Comparison of ENCODE assay signal across 12 cellular contexts in the genomic region with DNA sequence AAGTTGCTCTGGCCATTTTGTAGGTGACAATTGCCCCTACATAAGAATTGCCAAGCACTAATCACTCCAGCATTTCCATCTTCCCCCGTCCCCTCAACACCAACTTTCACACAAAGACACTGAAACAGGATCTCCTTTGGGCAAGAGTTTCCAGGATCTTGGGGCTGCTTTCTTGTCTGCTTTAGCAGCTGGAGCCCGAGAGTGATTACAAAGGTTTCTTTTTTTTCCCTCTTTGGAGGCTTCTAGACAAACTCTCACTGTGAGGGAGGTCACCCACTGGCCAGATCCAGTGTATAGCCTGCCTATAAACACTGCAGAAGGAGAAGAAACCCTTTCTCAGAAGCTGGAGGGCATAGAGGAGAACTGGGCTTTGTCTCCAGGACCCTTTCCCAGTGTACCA.
DNase-seq lines count a peak whose midpoint lies in the region; ATAC-seq and TF ChIP-seq lines count a peak whose summit lies in the region.
"Had no signal": no experiment of that assay in that cellular context is flagged by ENCODE, and none has a peak within 500 bp of the region (broad histone marks: within the 10 kb centered on the region; RNA-seq: fewer than 3 reads in every experiment).

No MANE protein-coding gene starts in this region.

- no peaks in the 10 kb centered on the region for H4K20me1 ChIP-seq in smooth muscle cell (ENCODE audit: low read depth)

- H3K4me1 Mint-ChIP-seq in progenitor cell of endocrine pancreas (ENCODE audit: low read depth) (peaks cover 24% of the 10 kb centered on the region), WTC11 (peaks cover 18% of the 10 kb centered on the region)
- H3K4me1 Mint-ChIP-seq in activated CD8-positive, alpha-beta T cell treated with anti-CD3 and anti-CD28 coated beads, Interleukin-2, amount 10 ng/mL, durations not matched to agents 7 days and 5 days (ENCODE audit: low read depth) = no peaks in the 10 kb centered on the region

- H3K4me1 ChIP-seq in right cardiac atrium (ENCODE audit: control insufficient read depth, insufficient read depth, low read length) (peaks cover 5% of the 10 kb centered on the region), smooth muscle cell (ENCODE audit: low read depth) (no peaks in the 10 kb centered on the region)

- no peaks in the 10 kb centered on the region for H3K27me3 ChIP-seq in right cardiac atrium (ENCODE audit: control insufficient read depth, insufficient read depth)
- H3K27me3 ChIP-seq in smooth muscle cell (ENCODE audit: low read depth) = no peaks in the 10 kb centered on the region

- H3K9ac ChIP-seq in smooth muscle cell (ENCODE audit: low read depth) = no peak overlapping the region
- H3K9ac ChIP-seq: GM23248 had no signal

- no peaks in the 10 kb centered on the region for H3F3A ChIP-seq in smooth muscle cell (ENCODE audit: low read depth)

- no peaks in the 10 kb centered on the region for H3K79me2 ChIP-seq in smooth muscle cell (ENCODE audit: low read depth)

- peaks cover 27% of the 10 kb centered on the region for H3K36me3 Mint-ChIP-seq in progenitor cell of endocrine pancreas (ENCODE audit: insufficient read depth)
- H3K36me3 Mint-ChIP-seq in activated CD8-positive, alpha-beta T cell treated with anti-CD3 and anti-CD28 coated beads, Interleukin-2, amount 10 ng/mL, durations not matched to agents 7 days and 5 days (ENCODE audit: low read depth) = no peaks in the 10 kb centered on the region
- H3K36me3 Mint-ChIP-seq in WTC11 = peaks cover 10% of the 10 kb centered on the region

- CTCF ChIA-PET in activated CD8-positive, alpha-beta T cell treated with anti-CD3 and anti-CD28 coated beads, Interleukin-2, amount 10 ng/mL, durations not matched to agents 7 days and 5 days (lab: Charles Lee) = no interaction called here
- CTCF ChIA-PET in WTC11 (lab: Charles Lee) = no interaction called here

- TF ChIP-seq CTCF in progenitor cell of endocrine pancreas (IDR thresholded peaks at IDR 0.05; ENCODE audit: unreplicated experiment) = no peak
- no peak for TF ChIP-seq CTCF in smooth muscle cell (IDR thresholded peaks at IDR 0.05; ENCODE audit: borderline replicate concordance, insufficient read depth, poor library complexity, severe bottlenecking)
- TF ChIP-seq CTCF in WTC11 (IDR thresholded peaks at IDR 0.05) = no peak

- H3K4me3 ChIP-seq in right cardiac atrium (ENCODE audit: low read length) (no peak overlapping the region), smooth muscle cell (no peak overlapping the region)
- H3K4me3 ChIP-seq: A549, GM23248, PC-9 had no signal

- peak; percentile 76 for ATAC-seq in right cardiac atrium
- ATAC-seq in left lobe of liver = peak; percentile 5
- ATAC-seq in activated CD8-positive, alpha-beta T cell treated with anti-CD3 and anti-CD28 coated beads, Interleukin-2, amount 10 ng/mL, durations not matched to agents 7 days and 5 days = no peak
- ATAC-seq in WTC11 = no peak
- ATAC-seq: A549 had no signal

- no peak overlapping the region for H3K4me2 ChIP-seq in smooth muscle cell
- H3K4me2 ChIP-seq: A549, PC-9 had no signal

- H3K9me3 ChIP-seq in right cardiac atrium (ENCODE audit: control insufficient read depth, low read length) (no peaks in the 10 kb centered on the region), smooth muscle cell (replicated peaks; ENCODE audit: low read depth) (no peaks in the 10 kb centered on the region)

- POLR2A ChIA-PET in activated CD8-positive, alpha-beta T cell treated with anti-CD3 and anti-CD28 coated beads, Interleukin-2, amount 10 ng/mL, durations not matched to agents 7 days and 5 days (lab: Charles Lee) = no interaction called here
- POLR2A ChIA-PET in WTC11 (lab: Charles Lee) = no interaction called here

- H3K27ac Mint-ChIP-seq in progenitor cell of endocrine pancreas = peak overlapping the region; percentile 25
- no peak overlapping the region for H3K27ac Mint-ChIP-seq in activated CD8-positive, alpha-beta T cell treated with anti-CD3 and anti-CD28 coated beads, Interleukin-2, amount 10 ng/mL, durations not matched to agents 7 days and 5 days
- H3K27ac Mint-ChIP-seq in WTC11 = no peak overlapping the region

- H2AFZ ChIP-seq in smooth muscle cell (ENCODE audit: low read depth) = no peak overlapping the region
- H2AFZ ChIP-seq: GM23248, PC-9 had no signal

- no peak overlapping the region for H3K4me3 Mint-ChIP-seq in progenitor cell of endocrine pancreas (ENCODE audit: low read depth)
- no peak overlapping the region for H3K4me3 Mint-ChIP-seq in activated CD8-positive, alpha-beta T cell treated with anti-CD3 and anti-CD28 coated beads, Interleukin-2, amount 10 ng/mL, durations not matched to agents 7 days and 5 days
- no peak overlapping the region for H3K4me3 Mint-ChIP-seq in WTC11

- no peaks in the 10 kb centered on the region for H3K36me3 ChIP-seq in smooth muscle cell (ENCODE audit: low read depth)

- WGBS in right cardiac atrium = 34% methylated on average over 2 of the region's 2 CpGs
- WGBS in smooth muscle cell (ENCODE audit: low lambda C conversion rate) = 87% methylated on average over 2 of the region's 2 CpGs

- DNase-seq in right cardiac atrium (peak in 1 of 3 donors; percentile 55), cardiac septum (ENCODE audit: low spot score) (no peak), left lobe of liver (ENCODE audit: low spot score) (no peak), progenitor cell of endocrine pancreas (ENCODE audit: low spot score, unreplicated experiment) (no peak), smooth muscle cell (lab: John Stamatoyannopoulos, UW; ENCODE audit: unreplicated experiment) (no peak), WTC11 (ENCODE audit: low spot score) (no peak), DMS53 (lab: John Stamatoyannopoulos, UW) (no peak)
- no peak for DNase-seq in activated CD8-positive, alpha-beta T cell treated with anti-CD3 and anti-CD28 coated beads, Interleukin-2, amount 10 ng/mL, durations not matched to agents 7 days and 5 days
- DNase-seq: AML-193, GM23248, PC-9 had no signal

- intact Hi-C loops in right cardiac atrium (cut with DNase I) (no loop called here), cardiac septum (cut with DNase I) (no loop called here)

- peak overlapping the region; percentile 48 for H3K27ac ChIP-seq in right cardiac atrium (ENCODE audit: low read length)
- no peak overlapping the region for H3K27ac ChIP-seq in smooth muscle cell (ENCODE audit: low read depth)
- H3K27ac ChIP-seq: A549, GM23248, PC-9 had no signal

- H3K27me3 Mint-ChIP-seq in progenitor cell of endocrine pancreas = no peaks in the 10 kb centered on the region
- peaks cover 11% of the 10 kb centered on the region for H3K27me3 Mint-ChIP-seq in activated CD8-positive, alpha-beta T cell treated with anti-CD3 and anti-CD28 coated beads, Interleukin-2, amount 10 ng/mL, durations not matched to agents 7 days and 5 days (ENCODE audit: low read depth)
- no peaks in the 10 kb centered on the region for H3K27me3 Mint-ChIP-seq in WTC11 (ENCODE audit: low read depth)

- H3K9me3 Mint-ChIP-seq in progenitor cell of endocrine pancreas (ENCODE audit: low read depth) (peaks cover 6% of the 10 kb centered on the region), WTC11 (peaks cover 13% of the 10 kb centered on the region)
- H3K9me3 Mint-ChIP-seq in activated CD8-positive, alpha-beta T cell treated with anti-CD3 and anti-CD28 coated beads, Interleukin-2, amount 10 ng/mL, durations not matched to agents 7 days and 5 days (ENCODE audit: insufficient read depth) = no peaks in the 10 kb centered on the region

TF ChIP-seq in WTC11, 78 proteins besides CTCF, POLR2A, EP300 and RAD21 (continues in another document):
- TF ChIP-seq CREM (CRISPR knock-in tag; IDR thresholded peaks at IDR 0.05) = no peak
- TF ChIP-seq NR1H2 (CRISPR knock-in tag; IDR thresholded peaks at IDR 0.05) = no peak
- TF ChIP-seq MYBL2 (CRISPR knock-in tag; IDR thresholded peaks at IDR 0.05) = no peak
- TF ChIP-seq EMX1 (CRISPR knock-in tag; IDR thresholded peaks at IDR 0.05) = no peak
- TF ChIP-seq, protein P1, sequence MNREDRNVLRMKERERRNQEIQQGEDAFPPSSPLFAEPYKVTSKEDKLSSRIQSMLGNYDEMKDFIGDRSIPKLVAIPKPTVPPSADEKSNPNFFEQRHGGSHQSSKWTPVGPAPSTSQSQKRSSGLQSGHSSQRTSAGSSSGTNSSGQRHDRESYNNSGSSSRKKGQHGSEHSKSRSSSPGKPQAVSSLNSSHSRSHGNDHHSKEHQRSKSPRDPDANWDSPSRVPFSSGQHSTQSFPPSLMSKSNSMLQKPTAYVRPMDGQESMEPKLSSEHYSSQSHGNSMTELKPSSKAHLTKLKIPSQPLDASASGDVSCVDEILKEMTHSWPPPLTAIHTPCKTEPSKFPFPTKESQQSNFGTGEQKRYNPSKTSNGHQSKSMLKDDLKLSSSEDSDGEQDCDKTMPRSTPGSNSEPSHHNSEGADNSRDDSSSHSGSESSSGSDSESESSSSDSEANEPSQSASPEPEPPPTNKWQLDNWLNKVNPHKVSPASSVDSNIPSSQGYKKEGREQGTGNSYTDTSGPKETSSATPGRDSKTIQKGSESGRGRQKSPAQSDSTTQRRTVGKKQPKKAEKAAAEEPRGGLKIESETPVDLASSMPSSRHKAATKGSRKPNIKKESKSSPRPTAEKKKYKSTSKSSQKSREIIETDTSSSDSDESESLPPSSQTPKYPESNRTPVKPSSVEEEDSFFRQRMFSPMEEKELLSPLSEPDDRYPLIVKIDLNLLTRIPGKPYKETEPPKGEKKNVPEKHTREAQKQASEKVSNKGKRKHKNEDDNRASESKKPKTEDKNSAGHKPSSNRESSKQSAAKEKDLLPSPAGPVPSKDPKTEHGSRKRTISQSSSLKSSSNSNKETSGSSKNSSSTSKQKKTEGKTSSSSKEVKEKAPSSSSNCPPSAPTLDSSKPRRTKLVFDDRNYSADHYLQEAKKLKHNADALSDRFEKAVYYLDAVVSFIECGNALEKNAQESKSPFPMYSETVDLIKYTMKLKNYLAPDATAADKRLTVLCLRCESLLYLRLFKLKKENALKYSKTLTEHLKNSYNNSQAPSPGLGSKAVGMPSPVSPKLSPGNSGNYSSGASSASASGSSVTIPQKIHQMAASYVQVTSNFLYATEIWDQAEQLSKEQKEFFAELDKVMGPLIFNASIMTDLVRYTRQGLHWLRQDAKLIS (CRISPR knock-in tag; IDR thresholded peaks at IDR 0.05; ENCODE audit: borderline replicate concordance) = no peak
- TF ChIP-seq ZNF138 (CRISPR knock-in tag; conservative IDR thresholded peaks at IDR 0.05) = no peak
- TF ChIP-seq, protein P2, sequence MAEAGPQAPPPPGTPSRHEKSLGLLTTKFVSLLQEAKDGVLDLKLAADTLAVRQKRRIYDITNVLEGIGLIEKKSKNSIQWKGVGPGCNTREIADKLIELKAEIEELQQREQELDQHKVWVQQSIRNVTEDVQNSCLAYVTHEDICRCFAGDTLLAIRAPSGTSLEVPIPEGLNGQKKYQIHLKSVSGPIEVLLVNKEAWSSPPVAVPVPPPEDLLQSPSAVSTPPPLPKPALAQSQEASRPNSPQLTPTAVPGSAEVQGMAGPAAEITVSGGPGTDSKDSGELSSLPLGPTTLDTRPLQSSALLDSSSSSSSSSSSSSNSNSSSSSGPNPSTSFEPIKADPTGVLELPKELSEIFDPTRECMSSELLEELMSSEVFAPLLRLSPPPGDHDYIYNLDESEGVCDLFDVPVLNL (CRISPR knock-in tag; IDR thresholded peaks at IDR 0.05; ENCODE audit: borderline replicate concordance, low read depth) = no peak
- no peak for TF ChIP-seq FOXK1 (CRISPR knock-in tag; IDR thresholded peaks at IDR 0.05)

Comparison
In these comparisons a context has a peak if more than half of its experiments do, and no peak if none do; other contexts are left out.
1. ATAC-seq: peak in right cardiac atrium (2 of 2) and left lobe of liver (single experiment); none in activated CD8-positive, alpha-beta T cell treated with anti-CD3 and anti-CD28 coated beads, Interleukin-2, amount 10 ng/mL, durations not matched to agents 7 days and 5 days (single experiment) and WTC11 (single experiment).